Comparison of ENCODE assay signal across 4 cellular contexts in the genomic region with DNA sequence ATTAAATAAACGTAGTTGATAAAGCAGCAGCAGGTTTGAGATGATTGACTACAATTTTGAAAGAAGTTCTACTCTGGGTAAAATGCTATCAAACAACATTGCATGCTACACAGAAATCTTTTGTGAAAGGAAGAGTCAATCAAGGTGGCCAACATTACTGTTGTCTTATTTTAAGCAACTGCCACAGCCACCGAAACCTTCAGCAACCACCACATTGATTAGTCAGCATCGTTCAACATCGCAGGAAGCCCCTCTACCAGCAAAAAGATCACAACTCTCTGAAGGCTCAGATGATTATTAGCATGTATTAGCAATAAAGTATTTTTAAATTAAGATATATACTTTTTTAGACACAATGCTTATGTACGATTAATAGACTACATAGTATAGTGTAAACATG.
"Had no signal": no experiment of that assay in that cellular context is flagged by ENCODE, and none has a peak within 500 bp of the region (broad histone marks: within the 10 kb centered on the region; RNA-seq: fewer than 3 reads in every experiment).

No MANE protein-coding gene starts in this region.

- DNase-seq: H9, HCEC 1CT, KBM-7 had no signal

- H3K4me3 ChIP-seq: GM23338 had no signal

- ATAC-seq: GM23338 had no signal

- H3K4me2 ChIP-seq: GM23338 had no signal

- H2AFZ ChIP-seq: GM23338 had no signal
